ENCODE assay signal across 8 cellular contexts in genomic region chr4:17807446-17807845, GRCh38. TPM values are rescaled to one million over a fixed set of nuclear protein-coding genes. Genes with fewer than 3 reads are reported as not detected.
DNase-seq lines count a peak whose midpoint lies in the region; ATAC-seq lines count a peak whose summit lies in the region.

No MANE protein-coding gene starts in this region.

- no peak for ATAC-seq in T-cell (replicated peaks in 1 of 4)
- ATAC-seq in GM21529 (IDR thresholded peaks at IDR 0.05; ENCODE audit: unreplicated experiment), result no peak

- H3K4me3 Mint-ChIP-seq in T-helper 1 cell treated with Interleukin-12 subunit alpha and Interleukin-12 subunit beta and Interleukin-4 antibody, amounts not matched to agents 30 μg/mL and 1 μg/mL, for 36 hours, result peak overlapping the region; percentile 97
- H3K4me3 Mint-ChIP-seq in T-cell, result peak overlapping the region; percentile 47 to 100 (median 95)

- H3K27me3 ChIP-seq in skeletal muscle satellite cell (ENCODE audit: control insufficient read depth, insufficient read depth, low read length), result no peaks in the 10 kb centered on the region

- peaks cover 26% of the 10 kb centered on the region for H3K36me3 ChIP-seq in skeletal muscle satellite cell (ENCODE audit: insufficient read depth, low read length)

- H3K4me1 ChIP-seq in skeletal muscle satellite cell (ENCODE audit: control insufficient read depth, insufficient read depth, low read length), result peaks cover 25% of the 10 kb centered on the region

- CTCF ChIA-PET in T-cell (lab: Charles Lee), result interaction anchor here (1.1 to 3.7 kb wide), 6 partner anchors 9 to 259 kb away, joined by 3 to 26 read pairs (median 6); partner anchors contain the start of gene MED28 (in 1 of the 2)

- peak overlapping the region; percentile 46 for H3K9ac ChIP-seq in skeletal muscle satellite cell (ENCODE audit: low read depth, low read length)

- DNase-seq in T-helper 1 cell (no peak), T-cell (no peak), fibroblast of peridontal ligament (ENCODE audit: extremely low read depth) (peak; percentile 33), NCI-H2196 (lab: John Stamatoyannopoulos, UW; ENCODE audit: unreplicated experiment) (no peak), DMS114 treated with DMSO at 0.1 percent for 48 hours (lab: John Stamatoyannopoulos, UW; ENCODE audit: unreplicated experiment) (no peak)

- H3K27me3 Mint-ChIP-seq in T-helper 1 cell treated with Interleukin-12 subunit alpha and Interleukin-12 subunit beta and Interleukin-4 antibody, amounts not matched to agents 30 μg/mL and 1 μg/mL, for 36 hours (ENCODE audit: low read depth), result no peaks in the 10 kb centered on the region
- H3K27me3 Mint-ChIP-seq in T-cell, result no peaks in the 10 kb centered on the region

- no peak overlapping the region for H3K27ac Mint-ChIP-seq in T-helper 1 cell treated with Interleukin-12 subunit alpha and Interleukin-12 subunit beta and Interleukin-4 antibody, amounts not matched to agents 30 μg/mL and 1 μg/mL, for 36 hours
- H3K27ac Mint-ChIP-seq in T-cell, result no peak overlapping the region

- H3K9me3 Mint-ChIP-seq in T-helper 1 cell treated with Interleukin-12 subunit alpha and Interleukin-12 subunit beta and Interleukin-4 antibody, amounts not matched to agents 30 μg/mL and 1 μg/mL, for 36 hours, result no peaks in the 10 kb centered on the region
- no peaks in the 10 kb centered on the region for H3K9me3 Mint-ChIP-seq in T-cell

- peak overlapping the region; percentile 87 for H3K4me2 ChIP-seq in skeletal muscle satellite cell (ENCODE audit: low read length)

- H3K9me3 ChIP-seq in skeletal muscle satellite cell (replicated peaks; ENCODE audit: low read length), result no peaks in the 10 kb centered on the region

- H3K36me3 Mint-ChIP-seq in T-helper 1 cell treated with Interleukin-12 subunit alpha and Interleukin-12 subunit beta and Interleukin-4 antibody, amounts not matched to agents 30 μg/mL and 1 μg/mL, for 36 hours (ENCODE audit: low read depth), result peaks cover 36% of the 10 kb centered on the region
- H3K36me3 Mint-ChIP-seq in T-cell, result peaks cover 31% of the 10 kb centered on the region

- POLR2A ChIA-PET in T-cell (lab: Charles Lee), result interaction anchor here in 1 of 2 donors (0.6 kb wide), 1 partner anchor 251 kb away, joined by 7 read pairs; no protein-coding TSS in a partner anchor

- peak overlapping the region; percentile 60 for H3K4me3 ChIP-seq in skeletal muscle satellite cell (ENCODE audit: low read length)

- peaks cover 43% of the 10 kb centered on the region for H3K4me1 Mint-ChIP-seq in T-helper 1 cell treated with Interleukin-12 subunit alpha and Interleukin-12 subunit beta and Interleukin-4 antibody, amounts not matched to agents 30 μg/mL and 1 μg/mL, for 36 hours (ENCODE audit: low read depth)
- H3K4me1 Mint-ChIP-seq in T-cell, result peaks cover 66 to 75% (median 69%) of the 10 kb centered on the region in 3 donors

RNA-seq across cellular contexts. Expression of gene DCAF16, which starts 3.1 kb away (rescaled TPM):
- 10 to 100 TPM; 62.6 to 77.6 (median 73.2) TPM for total RNA-seq in T-cell
- 18.8 and 20.1 TPM in 2 replicates for total RNA-seq in skeletal muscle satellite cell (2012; rRNA removed)

RNA-seq across cellular contexts. Expression of gene NCAPG, which starts 3.3 kb away (rescaled TPM):
- total RNA-seq in T-cell, result 1 to 10 TPM in 4 of 5 donors, under 1 TPM in 1; 0.73 to 1.8 (median 1.5) TPM
- 24.1 and 38.2 TPM in 2 replicates for total RNA-seq in skeletal muscle satellite cell (2012; rRNA removed)

RNA-seq across cellular contexts. Expression of gene FAM184B, which starts 26.0 kb away (rescaled TPM):
- total RNA-seq in T-cell, result under 1 TPM in 3 of 5 donors, not detected in 2; 0.03 to 0.09 (median 0.06) TPM
- total RNA-seq in skeletal muscle satellite cell (2012; rRNA removed), result not detected in 2 replicates
